In genomic region chr19:16021796-16022195, GRCh38 we compare ENCODE assay signal across 18 cellular contexts. TPM values are rescaled to one million over a fixed set of nuclear protein-coding genes. Genes with fewer than 3 reads are reported as not detected.
DNase-seq lines count a peak whose midpoint lies in the region; ATAC-seq and TF ChIP-seq lines count a peak whose summit lies in the region.
"Had no signal": no experiment of that assay in that cellular context is flagged by ENCODE, and none has a peak within 500 bp of the region (broad histone marks: within the 10 kb centered on the region; RNA-seq: fewer than 3 reads in every experiment).

No MANE protein-coding gene starts in this region.

- TF ChIP-seq POLR2A in sigmoid colon (IDR thresholded peaks at IDR 0.05): no peak

- CTCF ChIA-PET in activated CD4-positive, alpha-beta T cell treated with anti-CD3 and anti-CD28 coated beads for 36 hours (lab: Charles Lee): interaction anchor here (1.6 kb wide), 1 partner anchor 20 kb away, joined by 8 read pairs; no protein-coding TSS in a partner anchor

- DNase-seq in activated CD4-positive, alpha-beta T cell treated with anti-CD3 and anti-CD28 coated beads for 36 hours: peak; percentile 1
- DNase-seq in activated CD4-positive, alpha-beta T cell treated with anti-CD3 and anti-CD28 coated beads, Interleukin-2, amount 50 U/mL, for 1 hour: no peak
- DNase-seq in mesenteric fat pad (ENCODE audit: low spot score) (peak; percentile 76), sigmoid colon (peak; percentile 34), NCI-H510A treated with DMSO at 0.1 percent for 48 hours (lab: John Stamatoyannopoulos, UW) (no peak)
- DNase-seq in activated T-cell treated with anti-CD3 and anti-CD28 coated beads, Interleukin-2, amount 50 U/mL, for 48 hours: no peak
- DNase-seq: Caco-2; CD4-positive, CD25-positive, alpha-beta regulatory T cell; CD8-positive, alpha-beta T cell; DMS153; DND-41; GM23248; H7 had no signal

- ATAC-seq in activated CD4-positive, alpha-beta T cell treated with anti-CD3 and anti-CD28 coated beads for 36 hours: no peak
- ATAC-seq: CD8-positive, alpha-beta T cell; HCT116 had no signal

- H3K4me3 Mint-ChIP-seq in activated CD4-positive, alpha-beta T cell treated with anti-CD3 and anti-CD28 coated beads for 36 hours: no peak overlapping the region
- H3K4me3 Mint-ChIP-seq: B cell; CD4-positive, CD25-positive, alpha-beta regulatory T cell; CD8-positive, alpha-beta T cell had no signal

- no peaks in the 10 kb centered on the region for H3K27me3 Mint-ChIP-seq in activated CD4-positive, alpha-beta T cell treated with anti-CD3 and anti-CD28 coated beads for 36 hours
- H3K27me3 Mint-ChIP-seq: B cell; CD4-positive, CD25-positive, alpha-beta regulatory T cell had no signal

- H3K9me3 ChIP-seq in sigmoid colon: no peaks in the 10 kb centered on the region
- H3K9me3 ChIP-seq: BLaER1, Caco-2 had no signal

- no peak overlapping the region for H3K4me3 ChIP-seq in sigmoid colon
- H3K4me3 ChIP-seq: BLaER1, GM23248 had no signal

- no peak for TF ChIP-seq CTCF in sigmoid colon (IDR thresholded peaks at IDR 0.05)

- H3K36me3 Mint-ChIP-seq in activated CD4-positive, alpha-beta T cell treated with anti-CD3 and anti-CD28 coated beads for 36 hours (ENCODE audit: low read depth): no peaks in the 10 kb centered on the region
- H3K36me3 Mint-ChIP-seq: CD4-positive, CD25-positive, alpha-beta regulatory T cell; CD8-positive, alpha-beta T cell had no signal

- POLR2A ChIA-PET in activated CD4-positive, alpha-beta T cell treated with anti-CD3 and anti-CD28 coated beads for 36 hours (lab: Charles Lee): no interaction called here

- no peak for TF ChIP-seq EP300 in sigmoid colon (IDR thresholded peaks at IDR 0.05)

- intact Hi-C loops in activated CD4-positive, alpha-beta T cell treated with anti-CD3 and anti-CD28 coated beads for 36 hours (cut with DNase I, micrococcal nuclease): no loop called here
- intact Hi-C loops in sigmoid colon (cut with DNase I): no loop called here

- no peak overlapping the region for H3K27ac ChIP-seq in sigmoid colon
- H3K27ac ChIP-seq: 22Rv1, BLaER1, C4-2B, GM23248 had no signal

- H3K36me3 ChIP-seq in sigmoid colon: no peaks in the 10 kb centered on the region
- H3K36me3 ChIP-seq: BLaER1 had no signal

- 87 to 88% methylated on average over 8 of the region's 8 CpGs for WGBS in sigmoid colon, 2 donors

- no peaks in the 10 kb centered on the region for H3K4me1 ChIP-seq in sigmoid colon
- H3K4me1 ChIP-seq: Caco-2 had no signal

- no peaks in the 10 kb centered on the region for H3K27me3 ChIP-seq in sigmoid colon
- H3K27me3 ChIP-seq: BLaER1 had no signal

- H3K9me3 Mint-ChIP-seq in activated CD4-positive, alpha-beta T cell treated with anti-CD3 and anti-CD28 coated beads for 36 hours (ENCODE audit: low read depth): no peaks in the 10 kb centered on the region
- H3K9me3 Mint-ChIP-seq: CD4-positive, CD25-positive, alpha-beta regulatory T cell; CD8-positive, alpha-beta T cell had no signal

- no peaks in the 10 kb centered on the region for H3K4me1 Mint-ChIP-seq in activated CD4-positive, alpha-beta T cell treated with anti-CD3 and anti-CD28 coated beads for 36 hours
- H3K4me1 Mint-ChIP-seq: B cell; CD4-positive, CD25-positive, alpha-beta regulatory T cell had no signal

- H3K27ac Mint-ChIP-seq in activated CD4-positive, alpha-beta T cell treated with anti-CD3 and anti-CD28 coated beads for 36 hours: no peak overlapping the region
- H3K27ac Mint-ChIP-seq: B cell; CD4-positive, CD25-positive, alpha-beta regulatory T cell; CD8-positive, alpha-beta T cell had no signal

RNA-seq across cellular contexts. Expression of gene TPM4, which starts 54.5 kb away (rescaled TPM):
- total RNA-seq in activated CD4-positive, alpha-beta T cell treated with anti-CD3 and anti-CD28 coated beads for 36 hours: 100 to 1,000 TPM; 362 to 416 TPM
- total RNA-seq in mesenteric fat pad (385 TPM), sigmoid colon (100 to 1,000 TPM; 222 to 826 (median 353) TPM)
- polyA plus RNA-seq in sigmoid colon: 100 to 1,000 TPM; 313 to 464 (median 374) TPM

Comparison
In these comparisons a context has a peak if more than half of its experiments do, and no peak if none do; other contexts are left out.
1. DNase-seq: peak in activated CD4-positive, alpha-beta T cell treated with anti-CD3 and anti-CD28 coated beads for 36 hours (single experiment), mesenteric fat pad (single experiment) and sigmoid colon (single experiment); none in activated CD4-positive, alpha-beta T cell treated with anti-CD3 and anti-CD28 coated beads, Interleukin-2, amount 50 U/mL, for 1 hour (single experiment), NCI-H510A treated with DMSO at 0.1 percent for 48 hours (single experiment) and activated T-cell treated with anti-CD3 and anti-CD28 coated beads, Interleukin-2, amount 50 U/mL, for 48 hours (0 of 2).